In genomic region chr10:132991706-132992432, GRCh38 we compare ENCODE assay signal across 29 cellular contexts. TPM values are rescaled to one million over a fixed set of nuclear protein-coding genes. Genes with fewer than 3 reads are reported as not detected.
"Had no signal": no experiment of that assay in that cellular context is flagged by ENCODE, and none has a peak within 500 bp of the region (broad histone marks: within the 10 kb centered on the region; RNA-seq: fewer than 3 reads in every experiment).

No MANE protein-coding gene starts in this region.

- H3K9me3 Mint-ChIP-seq: dendritic cell treated with granulocyte-macrophage colony-stimulating factor and Interleukin-4, amounts not matched to agents 40 ng/mL and 50 ng/mL, for 4 days; endodermal cell; naive thymus-derived CD8-positive, alpha-beta T cell; nephron progenitor cell; stimulated activated naive CD8-positive, alpha-beta T cell treated with anti-CD3 and anti-CD28 coated beads, Interleukin-15, amount 100 ng/mL, for 72 hours had no signal

- H3K4me3 Mint-ChIP-seq: dendritic cell treated with granulocyte-macrophage colony-stimulating factor and Interleukin-4, amounts not matched to agents 40 ng/mL and 50 ng/mL, for 4 days; endodermal cell; naive thymus-derived CD8-positive, alpha-beta T cell; nephron progenitor cell; stimulated activated naive CD8-positive, alpha-beta T cell treated with anti-CD3 and anti-CD28 coated beads, Interleukin-15, amount 100 ng/mL, for 72 hours had no signal

- H3K36me3 ChIP-seq: colonic mucosa, gastrocnemius medialis, ovary, right lobe of liver, suprapubic skin, transverse colon, upper lobe of right lung, uterus had no signal

- H3K4me3 ChIP-seq: colonic mucosa, gastrocnemius medialis, ovary, psoas muscle, right lobe of liver, suprapubic skin, transverse colon, upper lobe of right lung, uterus had no signal

- H3K9me3 ChIP-seq: colonic mucosa, gastrocnemius medialis, ovary, psoas muscle, right lobe of liver, suprapubic skin, transverse colon, upper lobe of right lung, uterus had no signal

- H3K27me3 ChIP-seq: colonic mucosa, ovary, right lobe of liver, transverse colon, uterus had no signal

- H3K4me1 ChIP-seq: colonic mucosa, gastrocnemius medialis, psoas muscle, right lobe of liver, transverse colon, upper lobe of right lung, uterus had no signal

- H3K36me3 Mint-ChIP-seq: naive thymus-derived CD8-positive, alpha-beta T cell had no signal

- H3K27ac Mint-ChIP-seq: dendritic cell treated with granulocyte-macrophage colony-stimulating factor and Interleukin-4, amounts not matched to agents 40 ng/mL and 50 ng/mL, for 4 days; endodermal cell; naive thymus-derived CD8-positive, alpha-beta T cell; nephron progenitor cell; stimulated activated naive CD8-positive, alpha-beta T cell treated with anti-CD3 and anti-CD28 coated beads, Interleukin-15, amount 100 ng/mL, for 72 hours had no signal

- ATAC-seq: esophagus mucosa; gastrocnemius medialis; naive thymus-derived CD8-positive, alpha-beta T cell; psoas muscle; stimulated activated naive CD8-positive, alpha-beta T cell treated with anti-CD3 and anti-CD28 coated beads, Interleukin-15, amount 100 ng/mL, for 72 hours; upper lobe of right lung had no signal

- H3K27ac ChIP-seq: colonic mucosa, epithelial cell of prostate, gastrocnemius medialis, ovary, psoas muscle, right lobe of liver, suprapubic skin, transverse colon, upper lobe of right lung, uterus had no signal

- DNase-seq: colonic mucosa; effector CD8-positive, alpha-beta T cell; endodermal cell; foreskin fibroblast; gastrocnemius medialis; head of caudate nucleus; kidney glomerular epithelial cell; naive thymus-derived CD8-positive, alpha-beta T cell; nephron progenitor cell; occipital lobe; small intestine; stimulated activated CD4-positive, alpha-beta T cell treated with anti-CD3 and anti-CD28 coated beads, Interleukin-12 subunit alpha, Interleukin-12 subunit beta, amount 100 ng/mL, for 4 hours; stimulated activated CD4-positive, alpha-beta T cell treated with anti-CD3 and anti-CD28 coated beads, Interleukin-1b, Interleukin-23, amount 100 ng/mL, for 48 hours; stimulated activated CD4-positive, alpha-beta T cell treated with anti-CD3 and anti-CD28 coated beads, Interleukin-4, amount 100 ng/mL, for 1 hour; stimulated activated CD8-positive, alpha-beta memory T cell treated with anti-CD3 and anti-CD28 coated beads, Interleukin-4, amount 100 ng/mL, for 48 hours; stimulated activated naive CD4-positive, alpha-beta T cell; stimulated activated naive CD8-positive, alpha-beta T cell treated with anti-CD3 and anti-CD28 coated beads, Interleukin-15, amount 100 ng/mL, for 72 hours; transverse colon; uterus had no signal

- H3K4me1 Mint-ChIP-seq: endodermal cell; naive thymus-derived CD8-positive, alpha-beta T cell; stimulated activated naive CD8-positive, alpha-beta T cell treated with anti-CD3 and anti-CD28 coated beads, Interleukin-15, amount 100 ng/mL, for 72 hours had no signal

RNA-seq across cellular contexts. Expression of gene CFAP46, which starts 49.5 kb away (rescaled TPM):
- total RNA-seq: mesenteric fat pad; myocyte; naive thymus-derived CD8-positive, alpha-beta T cell; transverse colon had no signal
- polyA plus RNA-seq: naive thymus-derived CD8-positive, alpha-beta T cell had no signal
